In the genomic region with DNA sequence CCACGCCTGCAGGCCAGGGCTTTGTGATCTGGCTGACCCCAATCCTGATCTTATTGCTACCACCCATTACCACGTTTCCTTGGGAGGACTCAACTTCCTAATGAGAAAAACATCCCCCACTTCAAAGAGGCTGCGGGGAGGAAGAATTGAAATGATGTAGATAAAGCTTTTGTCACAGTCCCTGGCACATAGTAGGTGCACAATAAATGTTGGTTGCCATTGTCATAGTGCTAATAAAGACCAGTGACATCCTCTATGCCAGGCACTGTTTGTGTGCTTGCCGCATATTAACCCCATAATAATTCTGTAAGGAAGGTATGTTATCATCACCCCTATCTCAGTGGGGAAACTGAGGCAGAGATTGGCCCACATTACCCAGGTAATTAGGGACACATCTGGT, we compare ENCODE assay signal across 36 cellular contexts. TPM values are rescaled to one million over a fixed set of nuclear protein-coding genes. Genes with fewer than 3 reads are reported as not detected.
"Had no signal": no experiment of that assay in that cellular context is flagged by ENCODE, and none has a peak within 500 bp of the region (broad histone marks: within the 10 kb centered on the region; RNA-seq: fewer than 3 reads in every experiment).

No MANE protein-coding gene starts in this region.

- H3K4me3 Mint-ChIP-seq: activated CD4-positive, alpha-beta memory T cell treated with anti-CD3 and anti-CD28 coated beads for 36 hours; activated CD4-positive, alpha-beta T cell treated with anti-CD3 and anti-CD28 coated beads for 36 hours; activated CD4-positive, alpha-beta T cell treated with anti-CD3 and anti-CD28 coated beads, Interleukin-2, amount 10 ng/mL, durations not matched to agents 24 days and 14 days; activated CD8-positive, alpha-beta memory T cell treated with anti-CD3 and anti-CD28 coated beads, Interleukin-2, amount 10 ng/mL, durations not matched to agents 7 days and 5 days; activated CD8-positive, alpha-beta T cell treated with anti-CD3 and anti-CD28 coated beads, Interleukin-2, amount 10 ng/mL, durations not matched to agents 7 days and 5 days; activated naive CD4-positive, alpha-beta T cell treated with anti-CD3 and anti-CD28 coated beads for 36 hours; activated naive CD4-positive, alpha-beta T cell treated with anti-CD3 and anti-CD28 coated beads, Interleukin-2, amount 50 U/mL, for 24 hours; activated naive CD8-positive, alpha-beta T cell treated with anti-CD3 and anti-CD28 coated beads for 36 hours; activated naive CD8-positive, alpha-beta T cell treated with anti-CD3 and anti-CD28 coated beads, Interleukin-2, amount 50 U/mL, for 24 hours; activated T-helper 1 cell treated with anti-CD3 and anti-CD28 coated beads, Interleukin-12 subunit alpha, Interleukin-12 subunit beta, Interleukin-2, Interleukin-4 antibody, amounts not matched to agents 30 ng/mL and 10 ng/mL and 1 ng/mL, durations not matched to agents 14 hours and 24 hours and 36 hours; effector memory CD8-positive, alpha-beta T cell had no signal

- H3K4me1 ChIP-seq: adrenal gland, body of pancreas, esophagus muscularis mucosa, foreskin keratinocyte, gastrocnemius medialis, heart left ventricle had no signal

- H3K9me3 ChIP-seq: adrenal gland, body of pancreas, esophagus muscularis mucosa, gastrocnemius medialis, heart left ventricle had no signal

- H3K4me3 ChIP-seq: adrenal gland, body of pancreas, esophagus muscularis mucosa, gastrocnemius medialis, heart left ventricle had no signal

- DNase-seq: activated CD4-positive, alpha-beta memory T cell treated with anti-CD3 and anti-CD28 coated beads for 36 hours; activated CD4-positive, alpha-beta T cell treated with anti-CD3 and anti-CD28 coated beads for 36 hours; activated CD4-positive, alpha-beta T cell treated with anti-CD3 and anti-CD28 coated beads, Interleukin-2, amount 10 ng/mL, durations not matched to agents 24 days and 14 days; activated CD4-positive, CD25-positive, alpha-beta regulatory T cell; activated CD4-positive, CD25-positive, alpha-beta regulatory T cell treated with anti-CD3 and anti-CD28 coated beads, Interleukin-2, amount 50 U/mL, for 72 hours; activated CD8-positive, alpha-beta memory T cell treated with anti-CD3 and anti-CD28 coated beads, Interleukin-2, amount 10 ng/mL, durations not matched to agents 7 days and 5 days; activated CD8-positive, alpha-beta memory T cell treated with anti-CD3 and anti-CD28 coated beads, Interleukin-2, amount 50 U/mL, for 4 hours; activated CD8-positive, alpha-beta T cell treated with anti-CD3 and anti-CD28 coated beads, Interleukin-2, amount 10 ng/mL, durations not matched to agents 7 days and 5 days; activated effector memory CD4-positive, alpha-beta T cell treated with anti-CD3 and anti-CD28 coated beads, Interleukin-2, amount 50 U/mL, for 16 hours; activated naive CD4-positive, alpha-beta T cell treated with anti-CD3 and anti-CD28 coated beads for 36 hours; activated naive CD8-positive, alpha-beta T cell treated with anti-CD3 and anti-CD28 coated beads for 36 hours; activated naive CD8-positive, alpha-beta T cell treated with anti-CD3 and anti-CD28 coated beads, Interleukin-2, amount 50 U/mL, for 24 hours; activated T-cell treated with anti-CD3 and anti-CD28 coated beads, Interleukin-2, amount 50 U/mL, for 1 hour; activated T-cell treated with anti-CD3 and anti-CD28 coated beads, Interleukin-2, amount 50 U/mL, for 48 hours; adrenal gland; amygdala; aorta; caudate nucleus; cortex of kidney; dermis blood vessel endothelial cell; effector CD4-positive, alpha-beta T cell; effector memory CD8-positive, alpha-beta T cell; erythroblast; gastrocnemius medialis; glutamatergic neuron; heart left ventricle; T-helper 2 cell had no signal

- H3K36me3 Mint-ChIP-seq: activated CD4-positive, alpha-beta memory T cell treated with anti-CD3 and anti-CD28 coated beads for 36 hours; activated CD8-positive, alpha-beta memory T cell treated with anti-CD3 and anti-CD28 coated beads, Interleukin-2, amount 10 ng/mL, durations not matched to agents 7 days and 5 days; activated naive CD4-positive, alpha-beta T cell treated with anti-CD3 and anti-CD28 coated beads, Interleukin-2, amount 50 U/mL, for 24 hours; activated naive CD8-positive, alpha-beta T cell treated with anti-CD3 and anti-CD28 coated beads for 36 hours had no signal

- H3K9me3 Mint-ChIP-seq: activated CD4-positive, alpha-beta memory T cell treated with anti-CD3 and anti-CD28 coated beads for 36 hours; activated CD4-positive, alpha-beta T cell treated with anti-CD3 and anti-CD28 coated beads, Interleukin-2, amount 10 ng/mL, durations not matched to agents 24 days and 14 days; activated naive CD4-positive, alpha-beta T cell treated with anti-CD3 and anti-CD28 coated beads for 36 hours; activated naive CD4-positive, alpha-beta T cell treated with anti-CD3 and anti-CD28 coated beads, Interleukin-2, amount 50 U/mL, for 24 hours; activated naive CD8-positive, alpha-beta T cell treated with anti-CD3 and anti-CD28 coated beads for 36 hours; activated naive CD8-positive, alpha-beta T cell treated with anti-CD3 and anti-CD28 coated beads, Interleukin-2, amount 50 U/mL, for 24 hours; activated T-helper 1 cell treated with anti-CD3 and anti-CD28 coated beads, Interleukin-12 subunit alpha, Interleukin-12 subunit beta, Interleukin-2, Interleukin-4 antibody, amounts not matched to agents 30 ng/mL and 10 ng/mL and 1 ng/mL, durations not matched to agents 14 hours and 24 hours and 36 hours; activated T-helper 2 cell treated with anti-CD3 and anti-CD28 coated beads, Interferon-gamma antibody, Interleukin-2, Interleukin-4, amounts not matched to agents 10 μg/mL and 5 μg/mL and 100 μg/mL, durations not matched to agents 14 hours and 24 hours and 36 hours; effector memory CD8-positive, alpha-beta T cell had no signal

- H3K36me3 ChIP-seq: adrenal gland, esophagus muscularis mucosa, gastrocnemius medialis, heart left ventricle had no signal

- H3K27me3 ChIP-seq: body of pancreas had no signal

- ATAC-seq: activated CD4-positive, alpha-beta T cell treated with anti-CD3 and anti-CD28 coated beads for 36 hours; activated CD8-positive, alpha-beta memory T cell treated with anti-CD3 and anti-CD28 coated beads, Interleukin-2, amount 10 ng/mL, durations not matched to agents 7 days and 5 days; activated CD8-positive, alpha-beta T cell treated with anti-CD3 and anti-CD28 coated beads, Interleukin-2, amount 10 ng/mL, durations not matched to agents 7 days and 5 days; activated naive CD8-positive, alpha-beta T cell treated with anti-CD3 and anti-CD28 coated beads, Interleukin-2, amount 50 U/mL, for 24 hours; body of pancreas; effector memory CD8-positive, alpha-beta T cell; gastrocnemius medialis; heart left ventricle had no signal

- H3K27ac ChIP-seq: adrenal gland, body of pancreas, esophagus muscularis mucosa, foreskin keratinocyte, gastrocnemius medialis, heart left ventricle had no signal

- H3K27ac Mint-ChIP-seq: activated CD4-positive, alpha-beta memory T cell treated with anti-CD3 and anti-CD28 coated beads for 36 hours; activated CD4-positive, alpha-beta T cell treated with anti-CD3 and anti-CD28 coated beads for 36 hours; activated CD4-positive, alpha-beta T cell treated with anti-CD3 and anti-CD28 coated beads, Interleukin-2, amount 10 ng/mL, durations not matched to agents 24 days and 14 days; activated CD8-positive, alpha-beta memory T cell treated with anti-CD3 and anti-CD28 coated beads, Interleukin-2, amount 10 ng/mL, durations not matched to agents 7 days and 5 days; activated CD8-positive, alpha-beta T cell treated with anti-CD3 and anti-CD28 coated beads, Interleukin-2, amount 10 ng/mL, durations not matched to agents 7 days and 5 days; activated naive CD4-positive, alpha-beta T cell treated with anti-CD3 and anti-CD28 coated beads for 36 hours; activated naive CD4-positive, alpha-beta T cell treated with anti-CD3 and anti-CD28 coated beads, Interleukin-2, amount 50 U/mL, for 24 hours; activated naive CD8-positive, alpha-beta T cell treated with anti-CD3 and anti-CD28 coated beads for 36 hours; activated naive CD8-positive, alpha-beta T cell treated with anti-CD3 and anti-CD28 coated beads, Interleukin-2, amount 50 U/mL, for 24 hours; activated T-helper 2 cell treated with anti-CD3 and anti-CD28 coated beads, Interferon-gamma antibody, Interleukin-2, Interleukin-4, amounts not matched to agents 10 μg/mL and 5 μg/mL and 100 μg/mL, durations not matched to agents 14 hours and 24 hours and 36 hours; effector memory CD8-positive, alpha-beta T cell had no signal

- FAIRE-seq: colon had no signal

- H3K4me1 Mint-ChIP-seq: activated CD4-positive, alpha-beta T cell treated with anti-CD3 and anti-CD28 coated beads for 36 hours; activated CD4-positive, alpha-beta T cell treated with anti-CD3 and anti-CD28 coated beads, Interleukin-2, amount 10 ng/mL, durations not matched to agents 24 days and 14 days; activated CD8-positive, alpha-beta memory T cell treated with anti-CD3 and anti-CD28 coated beads, Interleukin-2, amount 10 ng/mL, durations not matched to agents 7 days and 5 days; activated naive CD4-positive, alpha-beta T cell treated with anti-CD3 and anti-CD28 coated beads, Interleukin-2, amount 50 U/mL, for 24 hours; activated naive CD8-positive, alpha-beta T cell treated with anti-CD3 and anti-CD28 coated beads for 36 hours; activated naive CD8-positive, alpha-beta T cell treated with anti-CD3 and anti-CD28 coated beads, Interleukin-2, amount 50 U/mL, for 24 hours had no signal

RNA-seq across cellular contexts. Expression of a gene that starts 22.4 kb away (rescaled TPM):
- total RNA-seq: activated CD8-positive, alpha-beta memory T cell treated with anti-CD3 and anti-CD28 coated beads, Interleukin-2, amount 10 ng/mL, durations not matched to agents 7 days and 5 days; activated CD8-positive, alpha-beta T cell treated with anti-CD3 and anti-CD28 coated beads, Interleukin-2, amount 10 ng/mL, durations not matched to agents 7 days and 5 days; activated naive CD4-positive, alpha-beta T cell treated with anti-CD3 and anti-CD28 coated beads for 36 hours had no signal

RNA-seq across cellular contexts. Expression of a gene that starts 55.3 kb away (rescaled TPM):
- total RNA-seq: activated CD4-positive, alpha-beta memory T cell treated with anti-CD3 and anti-CD28 coated beads for 36 hours; activated CD4-positive, alpha-beta T cell treated with anti-CD3 and anti-CD28 coated beads for 36 hours; activated CD4-positive, alpha-beta T cell treated with anti-CD3 and anti-CD28 coated beads, Interleukin-2, amount 10 ng/mL, durations not matched to agents 24 days and 14 days; activated CD8-positive, alpha-beta memory T cell treated with anti-CD3 and anti-CD28 coated beads for 36 hours; activated CD8-positive, alpha-beta memory T cell treated with anti-CD3 and anti-CD28 coated beads, Interleukin-2, amount 10 ng/mL, durations not matched to agents 7 days and 5 days; activated CD8-positive, alpha-beta T cell treated with anti-CD3 and anti-CD28 coated beads, Interleukin-2, amount 10 ng/mL, durations not matched to agents 7 days and 5 days; activated naive CD4-positive, alpha-beta T cell treated with anti-CD3 and anti-CD28 coated beads for 36 hours; activated naive CD8-positive, alpha-beta T cell treated with anti-CD3 and anti-CD28 coated beads for 36 hours; activated T-helper 1 cell treated with anti-CD3 and anti-CD28 coated beads, Interleukin-12 subunit alpha, Interleukin-12 subunit beta, Interleukin-2, Interleukin-4 antibody, amounts not matched to agents 30 ng/mL and 10 ng/mL and 1 ng/mL, durations not matched to agents 14 hours and 24 hours and 36 hours; activated T-helper 2 cell treated with anti-CD3 and anti-CD28 coated beads, Interferon-gamma antibody, Interleukin-2, Interleukin-4, amounts not matched to agents 10 μg/mL and 5 μg/mL and 100 μg/mL, durations not matched to agents 14 hours and 24 hours and 36 hours; body of pancreas; chondrocyte; dermis blood vessel endothelial cell; foreskin keratinocyte had no signal
- polyA plus RNA-seq: foreskin keratinocyte had no signal
